In genomic region chr16:668519-669171, GRCh38 we compare ENCODE assay signal across 6 cellular contexts. TPM values are rescaled to one million over a fixed set of nuclear protein-coding genes. Genes with fewer than 3 reads are reported as not detected.
DNase-seq lines count a peak whose midpoint lies in the region; ATAC-seq, FAIRE-seq and TF ChIP-seq lines count a peak whose summit lies in the region.

No MANE protein-coding gene starts in this region.

- H3K23ac ChIP-seq in H1 (ENCODE audit: insufficient read length), result no peak overlapping the region

- H3K4me1 Mint-ChIP-seq in activated naive CD4-positive, alpha-beta T cell treated with anti-CD3 and anti-CD28 coated beads, Interleukin-2, amount 50 U/mL, for 24 hours, result peaks cover 7% of the 10 kb centered on the region

- H3K4ac ChIP-seq in H1 (replicated peaks; ENCODE audit: insufficient read length, low read depth, low read length), result peak overlapping the region; percentile 85

- H3K9me3 ChIP-seq in H1 (ENCODE audit: insufficient read depth in 2 of 2, low read depth in 1 of 2, low read length in 1 of 2), result no peaks in the 10 kb centered on the region

- H3K4me3 ChIP-seq in H1 (ENCODE audit: extremely low read depth in 1 of 4, insufficient read depth in 2 of 4, low read depth in 3 of 4, low read length in 4 of 4), result peak overlapping the region; percentile 71 to 89 (median 76)
- peak overlapping the region; percentile 96 for H3K4me3 ChIP-seq in skeletal muscle cell (ENCODE audit: low read depth, low read length)

- peaks cover 13% of the 10 kb centered on the region for H3K79me1 ChIP-seq in H1 (ENCODE audit: low read depth, low read length)

- 0 out of 2 replicates have a peak overlapping the region, but pooled peaks have one; percentile 29 for H2BK15ac ChIP-seq in H1 (ENCODE audit: low read length)

- ATAC-seq in GM21619 (IDR thresholded peaks at IDR 0.05; ENCODE audit: unreplicated experiment), result no peak

- DNase-seq in activated naive CD4-positive, alpha-beta T cell treated with Interleukin-2 at 50 U/mL for 16 hours, result no peak
- DNase-seq in H1 (ENCODE audit: low read depth in 1 of 2, low spot score in 2 of 2) (no peak), skeletal muscle cell (ENCODE audit: low read depth) (no peak), NCI-H526 (lab: John Stamatoyannopoulos, UW) (no peak)

- peaks cover 0 to 8% (median 5%) of the 10 kb centered on the region in 4 experiments; a peak in 5 of 7 replicates for H3K4me1 ChIP-seq in H1 (replicated peaks in 1 of 4; ENCODE audit: control insufficient read depth in 3 of 4, insufficient read depth in 4 of 4, low read length in 3 of 4)

- no peak for FAIRE-seq in H1 (lab: Jason Lieb, UNC)

- H2BK120ac ChIP-seq in H1 (replicated peaks; ENCODE audit: low read depth, low read length), result no peak overlapping the region

- H3K14ac ChIP-seq in H1 (ENCODE audit: insufficient read length), result no peak overlapping the region

- no peak overlapping the region for H3K18ac ChIP-seq in H1 (ENCODE audit: extremely low read depth, low read length)

- H2BK5ac ChIP-seq in H1 (ENCODE audit: low read depth, low read length), result no peak overlapping the region

- no peaks in the 10 kb centered on the region for H3K27me3 Mint-ChIP-seq in activated naive CD4-positive, alpha-beta T cell treated with anti-CD3 and anti-CD28 coated beads, Interleukin-2, amount 50 U/mL, for 24 hours

- peak overlapping the region; percentile 39 for H3K56ac ChIP-seq in H1 (replicated peaks; ENCODE audit: insufficient read length, low read depth, low read length)

- TF ChIP-seq POLR2A in H1 (IDR thresholded peaks at IDR 0.05; ENCODE audit: control extremely low read depth in 1 of 2, low read depth in 2 of 2, low read length in 2 of 2), result no peak

- H3K27ac ChIP-seq in H1 (ENCODE audit: low read depth, low read length), result peak overlapping the region; percentile 23; the same call in 1 of the 2 replicates

- H3K23me2 ChIP-seq in H1 (ENCODE audit: low read depth, low read length), result peaks cover 5% of the 10 kb centered on the region; the same call in 1 of the 2 replicates

- no peak overlapping the region; the same call in 1 of the 2 replicates for H2AK5ac ChIP-seq in H1 (ENCODE audit: low read depth, low read length)

- no peaks in the 10 kb centered on the region for H3K9me3 Mint-ChIP-seq in activated naive CD4-positive, alpha-beta T cell treated with anti-CD3 and anti-CD28 coated beads, Interleukin-2, amount 50 U/mL, for 24 hours

- H4K5ac ChIP-seq in H1 (ENCODE audit: insufficient read length, low read depth, low read length), result no peak overlapping the region

- peaks cover 5 to 26% of the 10 kb centered on the region in 2 experiments for H4K20me1 ChIP-seq in H1 (replicated peaks in 1 of 2; ENCODE audit: control insufficient read depth in 1 of 2, insufficient read depth in 2 of 2, low read length in 2 of 2)

- no peaks in the 10 kb centered on the region for H3K27me3 ChIP-seq in H1 (replicated peaks in 1 of 4; ENCODE audit: control insufficient read depth in 3 of 4, extremely low read depth in 1 of 4, insufficient read depth in 3 of 4, low read length in 3 of 4)

- H3K27ac Mint-ChIP-seq in activated naive CD4-positive, alpha-beta T cell treated with anti-CD3 and anti-CD28 coated beads, Interleukin-2, amount 50 U/mL, for 24 hours, result no peak overlapping the region

- H4K91ac ChIP-seq in H1 (replicated peaks; ENCODE audit: insufficient read length, low read length), result no peak overlapping the region

- H2BK20ac ChIP-seq in H1 (ENCODE audit: low read length), result no peak overlapping the region

- no peak for TF ChIP-seq CTCF in H1 (IDR thresholded peaks at IDR 0.05; ENCODE audit: control extremely low read depth in 1 of 3, insufficient read depth in 1 of 3, low read depth in 1 of 3, low read length in 3 of 3)

- POLR2A ChIA-PET in H1 (lab: Charles Lee; ENCODE audit: partially characterized antibody), result interaction anchor here (1.3 to 17.4 kb wide), 5 partner anchors 10 to 143 kb away, joined by 4 to 214 read pairs (median 5); partner anchors contain the start of genes JMJD8, RHBDL1, STUB1 and WDR90

- peaks cover 0 to 13% of the 10 kb centered on the region in 2 experiments; a peak in 1 of 4 replicates for H3K79me2 ChIP-seq in H1 (ENCODE audit: control insufficient read depth in 1 of 2, insufficient read depth in 2 of 2, low read length in 2 of 2)

- no peak for TF ChIP-seq EP300 in H1 (IDR thresholded peaks at IDR 0.05; ENCODE audit: borderline replicate concordance in 1 of 2, low read depth in 2 of 2, low read length in 2 of 2)

- peak overlapping the region; percentile 38 to 75 (median 57) for H3K9ac ChIP-seq in H1 (replicated peaks in 1 of 4; ENCODE audit: extremely low read depth in 1 of 4, low read depth in 3 of 4, low read length in 3 of 4)

- peak overlapping the region; percentile 46 to 83 for H3K4me2 ChIP-seq in H1 (ENCODE audit: insufficient read depth in 1 of 2, low read depth in 2 of 2, low read length in 2 of 2)

- H2AFZ ChIP-seq in H1 (ENCODE audit: low read length), result no peak overlapping the region

- 32% methylated on average over 33 of the region's 50 CpGs; no CpG with 5 or more reads in 1 of the 2 experiments for WGBS in H1 (ENCODE audit: extremely low coverage in 1 of 2, insufficient coverage in 1 of 2, insufficient read length in 1 of 2, insufficient replicate concordance in 2 of 2, low coverage in 1 of 2, low lambda C conversion rate in 2 of 2, missing lambda C conversion rate in 1 of 2), 2 experiments

- peak overlapping the region; percentile 71 for H4K8ac ChIP-seq in H1 (ENCODE audit: extremely low read depth, insufficient read depth, low read length)

- no peak overlapping the region for H2BK12ac ChIP-seq in H1 (ENCODE audit: low read depth, low read length)

- no peak for TF ChIP-seq RAD21 in H1 (IDR thresholded peaks at IDR 0.05 in 1 of 2, conservative IDR thresholded peaks at IDR 0.05 in 1 of 2; ENCODE audit: low read depth in 2 of 2, low read length in 2 of 2)

- H3K36me3 ChIP-seq in H1 (ENCODE audit: control insufficient read depth in 2 of 4, insufficient read depth in 4 of 4, low read length in 3 of 4), result peaks cover 13 to 44% (median 33%) of the 10 kb centered on the region in 4 experiments

- H3K36me3 Mint-ChIP-seq in activated naive CD4-positive, alpha-beta T cell treated with anti-CD3 and anti-CD28 coated beads, Interleukin-2, amount 50 U/mL, for 24 hours, result no peaks in the 10 kb centered on the region

- CTCF ChIA-PET in H1 (lab: Charles Lee; ENCODE audit: partially characterized antibody), result interaction anchor here (1.4 to 12.0 kb wide), 4 partner anchors 9 to 233 kb away, joined by 3 to 104 read pairs (median 40); partner anchors contain the start of genes WDR24 and WDR90

- peak overlapping the region; percentile 76 for H3K4me3 Mint-ChIP-seq in activated naive CD4-positive, alpha-beta T cell treated with anti-CD3 and anti-CD28 coated beads, Interleukin-2, amount 50 U/mL, for 24 hours

RNA-seq across cellular contexts. Expression of gene RHOT2, which starts 0.7 kb away (rescaled TPM):
- 149 and 162 TPM in 2 replicates for total RNA-seq in H1 (2021; fragmentation: NEBNext Ultra II Directional; extraction: Animal tissue kit (Norgen Biotek cat#: 25700))
- polyA plus RNA-seq in H1 (2011; rRNA removed), result 194 and 320 TPM in 2 replicates
- polyA plus RNA-seq in H1 (2011; cell fraction: cytosol; rRNA removed), result 230 TPM
- 1,150 TPM for polyA plus RNA-seq in H1 (2011; cell fraction: nucleus; rRNA removed)
- 115 to 182 TPM (median 174 TPM) in 4 replicates for polyA plus RNA-seq in H1 (2012, experiment 1 of 2)
- polyA plus RNA-seq in H1 (2012, experiment 2 of 2), result 126 TPM
- polyA plus RNA-seq in H1 (2013, experiment 1 of 2), result 139 TPM
- polyA plus RNA-seq in H1 (2013, experiment 2 of 2), result 113 TPM
- polyA minus RNA-seq in H1 (2011; rRNA and poly(A)+ RNA removed), result 37.9 and 39.8 TPM in 2 replicates
- polyA minus RNA-seq in H1 (2011; cell fraction: cytosol; rRNA and poly(A)+ RNA removed), result 73.9 TPM
- 130 TPM for polyA minus RNA-seq in H1 (2011; cell fraction: nucleus; rRNA and poly(A)+ RNA removed)

RNA-seq across cellular contexts. Expression of gene RHBDL1, which starts 6.8 kb away (rescaled TPM):
- 4.0 TPM in 2 replicates for total RNA-seq in H1 (2021; fragmentation: NEBNext Ultra II Directional; extraction: Animal tissue kit (Norgen Biotek cat#: 25700))
- 8.1 and 14.0 TPM in 2 replicates for polyA plus RNA-seq in H1 (2011; rRNA removed)
- 9.4 TPM for polyA plus RNA-seq in H1 (2011; cell fraction: cytosol; rRNA removed)
- polyA plus RNA-seq in H1 (2011; cell fraction: nucleus; rRNA removed), result 47.4 TPM
- polyA plus RNA-seq in H1 (2012, experiment 1 of 2), result 2.6 to 6.5 TPM (median 4.9 TPM) in 4 replicates
- 3.3 TPM for polyA plus RNA-seq in H1 (2012, experiment 2 of 2)
- polyA plus RNA-seq in H1 (2013, experiment 1 of 2), result 2.7 TPM
- polyA plus RNA-seq in H1 (2013, experiment 2 of 2), result 2.6 TPM
- polyA minus RNA-seq in H1 (2011; rRNA and poly(A)+ RNA removed), result 0.98 and 1.4 TPM in 2 replicates
- 2.2 TPM for polyA minus RNA-seq in H1 (2011; cell fraction: cytosol; rRNA and poly(A)+ RNA removed)
- polyA minus RNA-seq in H1 (2011; cell fraction: nucleus; rRNA and poly(A)+ RNA removed), result 4.9 TPM

RNA-seq across cellular contexts. Expression of gene STUB1, which starts 11.6 kb away (rescaled TPM):
- 87.3 and 89.9 TPM in 2 replicates for total RNA-seq in H1 (2021; fragmentation: NEBNext Ultra II Directional; extraction: Animal tissue kit (Norgen Biotek cat#: 25700))
- 103 and 151 TPM in 2 replicates for polyA plus RNA-seq in H1 (2011; rRNA removed)
- polyA plus RNA-seq in H1 (2011; cell fraction: cytosol; rRNA removed), result 100 TPM
- 144 TPM for polyA plus RNA-seq in H1 (2011; cell fraction: nucleus; rRNA removed)
- polyA plus RNA-seq in H1 (2012, experiment 1 of 2), result 77.5 to 93.5 TPM (median 86.7 TPM) in 4 replicates
- polyA plus RNA-seq in H1 (2012, experiment 2 of 2), result 69.7 TPM
- 78.6 TPM for polyA plus RNA-seq in H1 (2013, experiment 1 of 2)
- 80.5 TPM for polyA plus RNA-seq in H1 (2013, experiment 2 of 2)
- 25.9 and 33.2 TPM in 2 replicates for polyA minus RNA-seq in H1 (2011; rRNA and poly(A)+ RNA removed)
- polyA minus RNA-seq in H1 (2011; cell fraction: cytosol; rRNA and poly(A)+ RNA removed), result 26.9 TPM
- polyA minus RNA-seq in H1 (2011; cell fraction: nucleus; rRNA and poly(A)+ RNA removed), result 32.9 TPM

RNA-seq across cellular contexts. Expression of gene JMJD8, which starts 15.5 kb away (rescaled TPM):
- total RNA-seq in H1 (2021; fragmentation: NEBNext Ultra II Directional; extraction: Animal tissue kit (Norgen Biotek cat#: 25700)), result 46.4 and 49.0 TPM in 2 replicates
- 87.4 and 127 TPM in 2 replicates for polyA plus RNA-seq in H1 (2011; rRNA removed)
- 72.6 TPM for polyA plus RNA-seq in H1 (2011; cell fraction: cytosol; rRNA removed)
- polyA plus RNA-seq in H1 (2011; cell fraction: nucleus; rRNA removed), result 139 TPM
- polyA plus RNA-seq in H1 (2012, experiment 1 of 2), result 27.9 to 60.1 TPM (median 58.0 TPM) in 4 replicates
- 50.5 TPM for polyA plus RNA-seq in H1 (2012, experiment 2 of 2)
- 47.0 TPM for polyA plus RNA-seq in H1 (2013, experiment 1 of 2)
- polyA plus RNA-seq in H1 (2013, experiment 2 of 2), result 52.1 TPM
- 17.3 and 27.7 TPM in 2 replicates for polyA minus RNA-seq in H1 (2011; rRNA and poly(A)+ RNA removed)
- 25.0 TPM for polyA minus RNA-seq in H1 (2011; cell fraction: cytosol; rRNA and poly(A)+ RNA removed)
- 49.3 TPM for polyA minus RNA-seq in H1 (2011; cell fraction: nucleus; rRNA and poly(A)+ RNA removed)

RNA-seq across cellular contexts. Expression of gene WDR90, which starts 19.5 kb away (rescaled TPM):
- total RNA-seq in H1 (2021; fragmentation: NEBNext Ultra II Directional; extraction: Animal tissue kit (Norgen Biotek cat#: 25700)), result 44.4 and 47.2 TPM in 2 replicates
- polyA plus RNA-seq in H1 (2011; rRNA removed), result 24.0 and 38.1 TPM in 2 replicates
- 32.6 TPM for polyA plus RNA-seq in H1 (2011; cell fraction: cytosol; rRNA removed)
- 254 TPM for polyA plus RNA-seq in H1 (2011; cell fraction: nucleus; rRNA removed)
- 27.7 to 55.2 TPM (median 53.5 TPM) in 4 replicates for polyA plus RNA-seq in H1 (2012, experiment 1 of 2)
- 26.8 TPM for polyA plus RNA-seq in H1 (2012, experiment 2 of 2)
- polyA plus RNA-seq in H1 (2013, experiment 1 of 2), result 24.8 TPM
- polyA plus RNA-seq in H1 (2013, experiment 2 of 2), result 21.9 TPM
- 13.8 TPM in 2 replicates for polyA minus RNA-seq in H1 (2011; rRNA and poly(A)+ RNA removed)
- polyA minus RNA-seq in H1 (2011; cell fraction: cytosol; rRNA and poly(A)+ RNA removed), result 18.3 TPM
- polyA minus RNA-seq in H1 (2011; cell fraction: nucleus; rRNA and poly(A)+ RNA removed), result 52.9 TPM
